In the genomic region with DNA sequence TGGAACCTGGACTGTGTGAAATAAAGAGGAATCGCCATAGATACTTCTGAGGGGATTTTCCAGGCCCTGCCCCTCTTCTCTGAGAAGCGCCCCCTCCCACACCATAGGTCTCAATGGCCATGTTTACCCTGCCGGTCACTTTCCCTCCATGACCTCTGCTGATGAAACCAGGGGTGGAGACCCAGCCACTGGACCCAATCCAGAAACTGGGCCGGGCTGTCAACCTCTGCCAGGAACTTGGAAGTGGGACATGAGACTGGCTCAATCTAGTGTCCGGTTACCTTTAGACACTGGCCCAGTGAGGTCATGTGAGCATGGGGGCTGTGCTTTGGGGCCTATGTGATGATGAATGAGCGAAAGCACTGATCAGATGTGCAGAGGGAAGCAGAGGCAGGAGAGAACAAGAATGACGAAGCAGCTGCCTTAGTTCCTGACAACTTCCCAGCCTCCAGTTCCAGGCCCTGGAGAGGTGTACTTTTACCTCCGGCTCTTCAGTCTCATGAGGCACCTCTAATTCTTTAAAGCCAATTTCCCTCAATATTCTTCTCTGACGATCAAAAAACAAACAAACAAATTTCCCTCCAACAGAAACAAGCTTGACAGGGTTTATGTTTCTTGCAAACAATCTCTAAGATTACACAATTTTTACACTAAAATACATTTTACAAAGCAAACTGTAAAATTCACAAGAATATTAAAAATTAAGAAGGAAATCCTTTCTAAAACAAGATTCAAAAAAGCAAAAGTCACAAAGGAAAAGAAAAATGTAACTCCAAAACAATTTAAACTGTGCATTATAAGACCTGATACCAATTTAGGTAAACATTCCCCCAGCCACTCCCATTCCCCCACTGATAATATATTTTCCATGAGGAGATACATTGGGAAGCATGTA, we compare ENCODE assay signal across 11 cellular contexts. TPM values are rescaled to one million over a fixed set of nuclear protein-coding genes. Genes with fewer than 3 reads are reported as not detected.
A peak's percentile ranks its signal among the peaks of the same experiment; 100 is the strongest.
DNase-seq lines count a peak whose midpoint lies in the region; ATAC-seq, FAIRE-seq and TF ChIP-seq lines count a peak whose summit lies in the region.
"Had no signal": no experiment of that assay in that cellular context is flagged by ENCODE, and none has a peak within 500 bp of the region (broad histone marks: within the 10 kb centered on the region; RNA-seq: fewer than 3 reads in every experiment).

No MANE protein-coding gene starts in this region.

- no peaks in the 10 kb centered on the region for H3K36me3 ChIP-seq in skeletal muscle tissue (ENCODE audit: control insufficient read depth in 3 of 3, insufficient read depth in 3 of 3, low read length in 3 of 3)
- no peaks in the 10 kb centered on the region for H3K36me3 ChIP-seq in A673 (ENCODE audit: insufficient read depth, low read length, poor library complexity, severe bottlenecking)
- H3K36me3 ChIP-seq: neutrophil had no signal

- TF ChIP-seq CTCF in astrocyte of the spinal cord (IDR thresholded peaks at IDR 0.05; ENCODE audit: low read depth, low read length) (no peak), A673 (conservative IDR thresholded peaks at IDR 0.05; ENCODE audit: low read depth, low read length) (no peak)

- intact Hi-C loops in A673 (cut with micrococcal nuclease; ENCODE audit: unreplicated experiment), result no loop called here

- H3K4me3 ChIP-seq in astrocyte of the spinal cord (ENCODE audit: low read depth, low read length) (no peak overlapping the region), skeletal muscle tissue (ENCODE audit: low read length in 3 of 3) (no peak overlapping the region), A673 (ENCODE audit: low read depth, low read length, poor library complexity, severe bottlenecking) (no peak overlapping the region)

- H3K27ac ChIP-seq in skeletal muscle tissue (ENCODE audit: low read depth, low read length) (peak overlapping the region; percentile 79), A673 (ENCODE audit: low read depth, low read length, poor library complexity, severe bottlenecking) (no peak overlapping the region)
- H3K27ac ChIP-seq: neutrophil had no signal

- no peaks in the 10 kb centered on the region for H3K9me3 ChIP-seq in skeletal muscle tissue (ENCODE audit: control insufficient read depth in 3 of 3, low read length in 3 of 3)
- no peaks in the 10 kb centered on the region for H3K9me3 ChIP-seq in A673 (ENCODE audit: low read depth, low read length, poor library complexity, severe bottlenecking)
- H3K9me3 ChIP-seq: neutrophil had no signal

- FAIRE-seq in H54 (lab: Jason Lieb, UNC), result no peak

- H3K27me3 ChIP-seq in skeletal muscle tissue (ENCODE audit: control insufficient read depth in 3 of 3, insufficient read depth in 3 of 3, low read length in 3 of 3) (no peaks in the 10 kb centered on the region), A673 (replicated peaks; ENCODE audit: insufficient read depth, low read depth, low read length, poor library complexity) (no peaks in the 10 kb centered on the region)

- DNase-seq in H54 (ENCODE audit: insufficient read length, low spot score) (peak; percentile 36), astrocyte of the spinal cord (ENCODE audit: low read depth, low spot score) (peak; percentile 67), iris pigment epithelial cell (ENCODE audit: low read depth) (peak; percentile 91), cortex of kidney (lab: John Stamatoyannopoulos, UW) (no peak), A673 (ENCODE audit: low spot score) (no peak)
- DNase-seq: activated CD4-positive, CD25-positive, alpha-beta regulatory T cell; stimulated activated naive B cell treated with anti-CD40 and anti-IgM and Interleukin-4, amounts not matched to agents 10 μg/mL and 1 μg/mL and 100 μg/mL, for 72 hours had no signal

- in situ Hi-C loops in astrocyte of the spinal cord (cut with HindIII; ENCODE audit: low sequenced_read_pairs), result no loop called here

- POLR2A ChIA-PET in A673 (lab: Charles Lee; ENCODE audit: low non-redundant PET), result no interaction called here

- TF ChIP-seq POLR2A in H54 (IDR thresholded peaks at IDR 0.05; ENCODE audit: low read depth, low read length), result no peak

- ATAC-seq in HG02870 (IDR thresholded peaks at IDR 0.05; ENCODE audit: unreplicated experiment), result no peak
- no peak for ATAC-seq in HG02885 (IDR thresholded peaks at IDR 0.05; ENCODE audit: poor library complexity, unreplicated experiment)
- ATAC-seq: stimulated activated naive B cell treated with anti-CD40 and anti-IgM and Interleukin-4, amounts not matched to agents 10 μg/mL and 1 μg/mL and 100 μg/mL, for 72 hours had no signal

- no TSS peak for BruUV-seq in A673 (replicated peaks; lab: Mats Ljungman, UMichigan)

- peak overlapping the region; percentile 35 to 73 (median 70) for H3K9ac ChIP-seq in skeletal muscle tissue (ENCODE audit: low read depth in 1 of 3, low read length in 3 of 3)

- CTCF ChIA-PET in A673 (lab: Charles Lee), result no interaction called here

- H3K4me1 ChIP-seq in skeletal muscle tissue (ENCODE audit: control insufficient read depth in 3 of 3, insufficient read depth in 3 of 3, low read length in 3 of 3) (peaks cover 57 to 68% (median 60%) of the 10 kb centered on the region in 3 donors), A673 (ENCODE audit: insufficient read depth, low read length, poor library complexity, severe bottlenecking) (peaks cover 6% of the 10 kb centered on the region)

RNA-seq across cellular contexts. Expression of a gene that starts 4.8 kb away (rescaled TPM):
- total RNA-seq in skeletal muscle tissue, result 45.9 TPM
- total RNA-seq in A673 (2021), result 7.8 and 13.8 TPM in 2 replicates

RNA-seq across cellular contexts. Expression of a gene that starts 51.9 kb away (rescaled TPM):
- total RNA-seq in skeletal muscle tissue (5.7 TPM), A673 (2021) (45.0 and 46.1 TPM in 2 replicates)

RNA-seq across cellular contexts. Expression of a gene that starts 54.6 kb away (rescaled TPM):
- total RNA-seq in skeletal muscle tissue (314 TPM), A673 (2021) (0.76 and 0.99 TPM in 2 replicates)

Comparison
In these comparisons a context has a peak if more than half of its experiments do, and no peak if none do; other contexts are left out.
1. DNase-seq: peak in H54 (single experiment), astrocyte of the spinal cord (single experiment) and iris pigment epithelial cell (single experiment); none in cortex of kidney (single experiment) and A673 (single experiment).
2. RNA of a gene that starts 54.6 kb away (total RNA-seq): 314 TPM in skeletal muscle tissue (single experiment); 0.76 to 0.99 TPM in A673; every median in the first group is over 100 times any median in the second.